8 cellular contexts compared by ENCODE assay signal in genomic region chr1:1614954-1615255, GRCh38.
DNase-seq lines count a peak whose midpoint lies in the region; ATAC-seq and TF ChIP-seq lines count a peak whose summit lies in the region.

No MANE protein-coding gene starts in this region.

- H3K9ac ChIP-seq in OCI-LY1 (ENCODE audit: low read length) (peak overlapping the region; percentile 53), endocrine pancreas (ENCODE audit: control insufficient read depth, insufficient read depth, low read length) (peak overlapping the region; percentile 85)

- peaks cover 25% of the 10 kb centered on the region for H3K4me1 ChIP-seq in OCI-LY1 (ENCODE audit: insufficient read depth, low read length, severe bottlenecking)
- no peaks in the 10 kb centered on the region for H3K4me1 ChIP-seq in endocrine pancreas (ENCODE audit: control insufficient read depth, insufficient read depth, low read length)
- peaks cover 27% of the 10 kb centered on the region for H3K4me1 ChIP-seq in neuron (ENCODE audit: insufficient read depth, low read length)

- H3K27me3 ChIP-seq in OCI-LY1 (ENCODE audit: insufficient read depth, low read length) = no peaks in the 10 kb centered on the region
- H3K27me3 ChIP-seq in endocrine pancreas (ENCODE audit: control insufficient read depth, insufficient read depth, low read length) = no peaks in the 10 kb centered on the region
- H3K27me3 ChIP-seq in neuron (ENCODE audit: insufficient read depth, low read length) = no peaks in the 10 kb centered on the region

- peak overlapping the region; percentile 89 for H3K4me3 ChIP-seq in OCI-LY1 (ENCODE audit: low read depth, low read length, poor library complexity, severe bottlenecking)
- H3K4me3 ChIP-seq in endocrine pancreas (ENCODE audit: control insufficient read depth, insufficient read depth, low read length) = peak overlapping the region; percentile 25
- peak overlapping the region; percentile 91 for H3K4me3 ChIP-seq in neuron (ENCODE audit: low read length)

- peak overlapping the region; percentile 66 for H3K4me2 ChIP-seq in OCI-LY1 (ENCODE audit: low read length)

- no peaks in the 10 kb centered on the region for H3K9me2 ChIP-seq in OCI-LY1 (ENCODE audit: low read depth, low read length)

- H3K27ac ChIP-seq in C4-2B (peak overlapping the region; percentile 97), OCI-LY1 (ENCODE audit: low read depth, low read length, poor library complexity, severe bottlenecking) (no peak overlapping the region)

- no peaks in the 10 kb centered on the region for H3K9me3 ChIP-seq in OCI-LY1 (ENCODE audit: low read length)
- H3K9me3 ChIP-seq in endocrine pancreas (ENCODE audit: control insufficient read depth, low read length) = no peaks in the 10 kb centered on the region
- H3K9me3 ChIP-seq in neuron (ENCODE audit: low read length) = no peaks in the 10 kb centered on the region

- TF ChIP-seq CTCF in C4-2B (conservative IDR thresholded peaks at IDR 0.05) (no peak), OCI-LY1 (IDR thresholded peaks at IDR 0.05; ENCODE audit: low read length) (no peak), GM20000 (IDR thresholded peaks at IDR 0.05; ENCODE audit: extremely low read depth, missing control alignments) (no peak)

- no peaks in the 10 kb centered on the region for H4K20me1 ChIP-seq in OCI-LY1 (ENCODE audit: insufficient read depth, low read length)

- H3F3A ChIP-seq in OCI-LY1 (ENCODE audit: insufficient read depth, low read length) = no peaks in the 10 kb centered on the region

- no peak overlapping the region for H2AFZ ChIP-seq in OCI-LY1 (ENCODE audit: low read length)
- H2AFZ ChIP-seq in neuron (ENCODE audit: low read depth, low read length) = no peak overlapping the region

- no peak for ATAC-seq in GM19351 (IDR thresholded peaks at IDR 0.05; ENCODE audit: unreplicated experiment)

- H3K79me2 ChIP-seq in OCI-LY1 (ENCODE audit: insufficient read depth, low read length) = no peaks in the 10 kb centered on the region

- DNase-seq in GM20000 (ENCODE audit: low spot score) = no peak
- DNase-seq in HuH-7.5 (ENCODE audit: low spot score) = no peak
- no peak for DNase-seq in NCI-H510A (lab: John Stamatoyannopoulos, UW)

- H3K36me3 ChIP-seq in OCI-LY1 (ENCODE audit: insufficient read depth, low read length) (no peaks in the 10 kb centered on the region; the same call in 1 of the 2 replicates), endocrine pancreas (ENCODE audit: control insufficient read depth, insufficient read depth, low read length) (no peaks in the 10 kb centered on the region), neuron (ENCODE audit: insufficient read depth, low read length) (peaks cover 8% of the 10 kb centered on the region)

Comparison
In these comparisons a context has a peak if more than half of its experiments do, and no peak if none do; other contexts are left out.
1. H3K4me3 ChIP-seq: peak in every context shown above with its lines; median percentile 91 in neuron; 89 in OCI-LY1; 25 in endocrine pancreas.